Comparison of ENCODE assay signal across 11 cellular contexts in the genomic region with DNA sequence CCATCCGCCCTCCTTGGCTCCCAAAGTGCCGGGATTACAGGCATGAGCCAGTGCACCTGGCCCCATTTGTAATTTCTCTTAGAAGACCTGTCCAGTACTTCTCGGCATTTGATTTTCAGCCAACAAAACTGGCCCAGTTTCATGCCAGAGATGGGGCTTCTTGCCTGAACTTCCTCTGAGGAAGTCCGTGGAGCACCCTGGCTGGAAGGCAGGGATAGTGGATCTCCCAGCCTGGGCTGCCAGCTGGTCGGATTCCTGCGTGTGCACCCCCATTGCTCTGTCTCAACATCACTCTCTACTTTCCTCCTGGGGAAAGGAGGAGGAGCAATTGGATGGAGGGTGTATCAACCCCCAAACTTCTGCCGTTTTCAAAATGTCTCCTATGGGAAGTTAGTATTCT. TPM values are rescaled to one million over a fixed set of nuclear protein-coding genes. Genes with fewer than 3 reads are reported as not detected.
DNase-seq lines count a peak whose midpoint lies in the region; ATAC-seq and TF ChIP-seq lines count a peak whose summit lies in the region.
"Had no signal": no experiment of that assay in that cellular context is flagged by ENCODE, and none has a peak within 500 bp of the region (broad histone marks: within the 10 kb centered on the region; RNA-seq: fewer than 3 reads in every experiment).

No MANE protein-coding gene starts in this region.

- no peaks in the 10 kb centered on the region for H3K4me1 ChIP-seq in RWPE2 (ENCODE audit: insufficient read depth, poor library complexity, severe bottlenecking)
- H3K4me1 ChIP-seq in spleen: peaks cover 7 to 72% (median 39%) of the 10 kb centered on the region in 6 donors

- ATAC-seq in activated T-cell treated with anti-CD3 and anti-CD28 coated beads, Interleukin-2, amount 50 U/mL, for 4 hours: no peak
- ATAC-seq in RWPE2 (ENCODE audit: low read depth): no peak
- no peak for ATAC-seq in effector memory CD8-positive, alpha-beta T cell (replicated peaks)

- no peak for TF ChIP-seq POLR2A in spleen (IDR thresholded peaks at IDR 0.05)

- H3K4me1 Mint-ChIP-seq in activated T-cell treated with anti-CD3 and anti-CD28 coated beads, Interleukin-2, amount 50 U/mL, for 4 hours (ENCODE audit: low read depth): peaks cover 51% of the 10 kb centered on the region
- peaks cover 34 to 35% of the 10 kb centered on the region in 2 donors for H3K4me1 Mint-ChIP-seq in effector memory CD8-positive, alpha-beta T cell (ENCODE audit: low read depth in 2 of 2)
- H3K4me1 Mint-ChIP-seq in MCF 10A (ENCODE audit: insufficient read depth, unreplicated experiment): no peaks in the 10 kb centered on the region

- H3K27me3 ChIP-seq in RWPE2 (ENCODE audit: insufficient read depth, poor library complexity, severe bottlenecking) (no peaks in the 10 kb centered on the region), spleen (replicated peaks in 1 of 7) (no peaks in the 10 kb centered on the region)
- H3K27me3 ChIP-seq: gastrocnemius medialis had no signal

- CTCF ChIA-PET in MCF 10A (lab: Yijun Ruan, JAX): no interaction called here

- H3K27ac Mint-ChIP-seq in effector memory CD8-positive, alpha-beta T cell: peak overlapping the region; percentile 95 to 97
- H3K27ac Mint-ChIP-seq in MCF 10A (ENCODE audit: low read depth, unreplicated experiment): no peak overlapping the region

- no peak for DNase-seq in activated T-cell treated with anti-CD3 and anti-CD28 coated beads, Interleukin-2, amount 50 U/mL, for 4 hours
- no peak for DNase-seq in activated T-cell treated with anti-CD3 and anti-CD28 coated beads, Interleukin-2, amount 50 U/mL, for 1 hour
- DNase-seq in RWPE2 (ENCODE audit: low spot score) (peak; percentile 11), spleen (no peak), MCF 10A (ENCODE audit: unreplicated experiment) (no peak), HuH-7 (ENCODE audit: low spot score) (no peak), cerebellum (ENCODE audit: low spot score) (no peak)
- DNase-seq in effector memory CD8-positive, alpha-beta T cell: no peak
- DNase-seq: NCI-H2227 treated with DMSO at 0.1 percent for 48 hours had no signal

- H3K36me3 ChIP-seq in RWPE2 (ENCODE audit: low read depth): peaks cover 19% of the 10 kb centered on the region
- H3K36me3 ChIP-seq in spleen: peaks cover 0 to 43% (median 33%) of the 10 kb centered on the region in 6 donors

- POLR2A ChIA-PET in MCF 10A (lab: Yijun Ruan, JAX): no interaction called here

- H3K4me3 Mint-ChIP-seq in activated T-cell treated with anti-CD3 and anti-CD28 coated beads, Interleukin-2, amount 50 U/mL, for 4 hours: peak overlapping the region; percentile 21
- peak overlapping the region; percentile 76 to 79 for H3K4me3 Mint-ChIP-seq in effector memory CD8-positive, alpha-beta T cell
- H3K4me3 Mint-ChIP-seq in MCF 10A (ENCODE audit: unreplicated experiment): no peak overlapping the region

- H3K27ac ChIP-seq in RWPE2 (ENCODE audit: poor library complexity, severe bottlenecking): no peak overlapping the region
- H3K27ac ChIP-seq in spleen: peak overlapping the region in 7 of 8 donors; percentile 79 to 88 (median 83)

- no peak for TF ChIP-seq CTCF in RWPE2 (IDR thresholded peaks at IDR 0.05; ENCODE audit: poor library complexity, severe bottlenecking)
- TF ChIP-seq CTCF in spleen (IDR thresholded peaks at IDR 0.05 in 8 of 11, conservative IDR thresholded peaks at IDR 0.05 in 3 of 11): no peak
- no peak for TF ChIP-seq CTCF in MCF 10A (IDR thresholded peaks at IDR 0.05; ENCODE audit: unreplicated experiment)

- intact Hi-C loops in spleen (cut with DNase I; ENCODE audit: low total_unique reads) (loop anchor here (10.0 kb wide), 1 partner anchor 47 kb away; a partner anchor contains a TSS), MCF 10A (cut with micrococcal nuclease) (no loop called here)

- 52 to 60% (median 56%) methylated on average over 7 of the region's 7 CpGs for WGBS in spleen, 5 donors

- H3K9me3 Mint-ChIP-seq in activated T-cell treated with anti-CD3 and anti-CD28 coated beads, Interleukin-2, amount 50 U/mL, for 4 hours: no peaks in the 10 kb centered on the region
- no peaks in the 10 kb centered on the region for H3K9me3 Mint-ChIP-seq in effector memory CD8-positive, alpha-beta T cell
- H3K9me3 Mint-ChIP-seq in MCF 10A (ENCODE audit: unreplicated experiment): no peaks in the 10 kb centered on the region
- H3K9me3 Mint-ChIP-seq: neural crest cell had no signal

- no TSS peak for BruUV-seq in MCF 10A (replicated peaks; lab: Mats Ljungman, UMichigan)

- H3K9me3 ChIP-seq in RWPE2 (ENCODE audit: severe bottlenecking) (no peaks in the 10 kb centered on the region), spleen (no peaks in the 10 kb centered on the region)
- H3K9me3 ChIP-seq: gastrocnemius medialis had no signal

- H3K4me3 ChIP-seq in RWPE2 (ENCODE audit: severe bottlenecking): no peak overlapping the region
- H3K4me3 ChIP-seq in spleen: peak overlapping the region in 1 of 8 donors; percentile 47

- no peaks in the 10 kb centered on the region for H3K27me3 Mint-ChIP-seq in activated T-cell treated with anti-CD3 and anti-CD28 coated beads, Interleukin-2, amount 50 U/mL, for 4 hours (ENCODE audit: low read depth)
- no peaks in the 10 kb centered on the region for H3K27me3 Mint-ChIP-seq in effector memory CD8-positive, alpha-beta T cell
- H3K27me3 Mint-ChIP-seq in MCF 10A (ENCODE audit: insufficient read depth, unreplicated experiment): no peaks in the 10 kb centered on the region

- peaks cover 10% of the 10 kb centered on the region for H3K36me3 Mint-ChIP-seq in activated T-cell treated with anti-CD3 and anti-CD28 coated beads, Interleukin-2, amount 50 U/mL, for 4 hours (ENCODE audit: insufficient read depth)
- peaks cover 34% of the 10 kb centered on the region for H3K36me3 Mint-ChIP-seq in effector memory CD8-positive, alpha-beta T cell (ENCODE audit: insufficient read depth)
- H3K36me3 Mint-ChIP-seq in MCF 10A (ENCODE audit: insufficient read depth, unreplicated experiment): peaks cover 14% of the 10 kb centered on the region

RNA-seq across cellular contexts. Expression of a gene that starts 39.0 kb away (rescaled TPM):
- 10 to 100 TPM; 24.1 to 31.3 (median 29.8) TPM for total RNA-seq in activated T-cell treated with anti-CD3 and anti-CD28 coated beads, Interleukin-2, amount 50 U/mL, for 4 hours
- total RNA-seq in spleen (10 to 100 TPM; 23.3 to 40.3 (median 32.3) TPM), MCF 10A (2022) (0.40 and 0.54 TPM in 2 replicates), cerebellum (1.7 TPM)
- polyA plus RNA-seq in spleen: 10 to 100 TPM; 17.0 to 26.1 (median 17.4) TPM

RNA-seq across cellular contexts. Expression of a gene that starts 52.2 kb away (rescaled TPM):
- not detected for total RNA-seq in activated T-cell treated with anti-CD3 and anti-CD28 coated beads, Interleukin-2, amount 50 U/mL, for 4 hours
- 1 to 10 TPM; 2.3 to 3.8 (median 3.1) TPM for total RNA-seq in spleen
- polyA plus RNA-seq in spleen: 1 to 10 TPM; 1.1 to 2.1 (median 1.3) TPM
- total RNA-seq in MCF 10A (2022): not detected in 2 replicates
- total RNA-seq in cerebellum: 6.6 TPM
